ENCODE assay signal across 20 cellular contexts in the genomic region with DNA sequence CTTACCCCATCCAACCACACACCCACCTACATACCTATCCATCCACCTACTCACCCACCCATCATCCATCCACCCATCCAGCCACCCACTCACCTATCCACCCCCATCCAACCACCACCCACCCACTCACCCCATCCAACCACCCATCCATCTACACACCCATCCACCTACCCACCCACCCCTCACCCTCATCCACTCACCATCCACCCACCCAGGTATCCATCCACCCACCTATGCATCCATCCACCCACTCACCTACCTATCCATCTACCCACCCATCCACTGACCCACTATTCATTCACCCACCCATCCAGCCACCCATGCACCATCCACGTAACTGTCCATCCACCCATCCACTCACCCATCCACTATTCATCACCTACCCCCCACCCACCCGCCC.
DNase-seq lines count a peak whose midpoint lies in the region; TF ChIP-seq lines count a peak whose summit lies in the region.
"Had no signal": no experiment of that assay in that cellular context is flagged by ENCODE, and none has a peak within 500 bp of the region (broad histone marks: within the 10 kb centered on the region; RNA-seq: fewer than 3 reads in every experiment).

No MANE protein-coding gene starts in this region.

- no peaks in the 10 kb centered on the region for H4K20me1 ChIP-seq in osteoblast (ENCODE audit: insufficient read depth, low read length)

- H3K36me3 ChIP-seq in HEK293 (ENCODE audit: control insufficient read depth in 2 of 2, insufficient read depth in 1 of 2, low read length in 2 of 2): peaks cover 0 to 4% of the 10 kb centered on the region in 2 experiments; a peak in 1 of 3 replicates
- H3K36me3 ChIP-seq in osteoblast (ENCODE audit: insufficient read depth, low read length): no peaks in the 10 kb centered on the region

- no peaks in the 10 kb centered on the region for H3K27me3 Mint-ChIP-seq in activated CD4-positive, alpha-beta T cell treated with anti-CD3 and anti-CD28 coated beads, Interleukin-2, amount 10 ng/mL, durations not matched to agents 24 days and 14 days
- H3K27me3 Mint-ChIP-seq: B cell; CD4-positive, CD25-positive, alpha-beta regulatory T cell had no signal

- no peak for TF ChIP-seq CTCF in HEK293 (tag by site-specific recombination; IDR thresholded peaks at IDR 0.05)
- TF ChIP-seq CTCF in osteoblast (IDR thresholded peaks at IDR 0.05; ENCODE audit: extremely low read depth, low read depth, low read length): no peak

- H3K4me1 ChIP-seq in HEK293 (ENCODE audit: control insufficient read depth, insufficient read depth, low read length): no peaks in the 10 kb centered on the region
- no peaks in the 10 kb centered on the region for H3K4me1 ChIP-seq in osteoblast (ENCODE audit: insufficient read depth, low read length)

- H2AFZ ChIP-seq in osteoblast (ENCODE audit: low read length): no peak overlapping the region
- H2AFZ ChIP-seq: GM23248 had no signal

- H3K27ac ChIP-seq in HEK293 (ENCODE audit: extremely low read depth, low read depth, low read length) (no peak overlapping the region), osteoblast (ENCODE audit: low read depth, low read length) (no peak overlapping the region)
- H3K27ac ChIP-seq: 22Rv1, BLaER1, C4-2B, GM23248 had no signal

- no peaks in the 10 kb centered on the region for H3K27me3 ChIP-seq in osteoblast (ENCODE audit: insufficient read depth, low read length)
- H3K27me3 ChIP-seq: BLaER1 had no signal

- no peak for DNase-seq in activated CD4-positive, alpha-beta T cell treated with anti-CD3 and anti-CD28 coated beads, Interleukin-2, amount 10 ng/mL, durations not matched to agents 24 days and 14 days
- DNase-seq in activated CD4-positive, alpha-beta T cell treated with anti-CD3 and anti-CD28 coated beads, Interleukin-2, amount 50 U/mL, for 1 hour: no peak
- DNase-seq in osteoblast (ENCODE audit: insufficient read length, low spot score, missing footprints) (peak; percentile 9), HuH-7.5 (ENCODE audit: low spot score) (no peak), COR-L47 (lab: John Stamatoyannopoulos, UW) (no peak)
- DNase-seq: CD4-positive, CD25-positive, alpha-beta regulatory T cell; CD8-positive, alpha-beta T cell; DMS 273 treated with DMSO at 0.1 percent for 48 hours; DMS79; EL; GDM1; GM23248; H7; HCEC 1CT had no signal

- POLR2A ChIA-PET in HEK293 (lab: Yijun Ruan, JAX): no interaction called here

- intact Hi-C loops in activated CD4-positive, alpha-beta T cell treated with anti-CD3 and anti-CD28 coated beads, Interleukin-2, amount 10 ng/mL, durations not matched to agents 24 days and 14 days (cut with micrococcal nuclease): no loop called here

- no peaks in the 10 kb centered on the region for H3K9me3 ChIP-seq in HEK293 (ENCODE audit: control insufficient read depth, insufficient read depth, low read depth, low read length)
- H3K9me3 ChIP-seq in osteoblast (ENCODE audit: low read depth, low read length): no peaks in the 10 kb centered on the region
- H3K9me3 ChIP-seq: BLaER1 had no signal

- H3K4me2 ChIP-seq in osteoblast (ENCODE audit: insufficient read depth, low read length): no peak overlapping the region
- H3K4me2 ChIP-seq: BLaER1 had no signal

- no peaks in the 10 kb centered on the region for H3K9me3 Mint-ChIP-seq in activated CD4-positive, alpha-beta T cell treated with anti-CD3 and anti-CD28 coated beads, Interleukin-2, amount 10 ng/mL, durations not matched to agents 24 days and 14 days
- H3K9me3 Mint-ChIP-seq: CD4-positive, CD25-positive, alpha-beta regulatory T cell; CD8-positive, alpha-beta T cell had no signal

- H3K4me3 ChIP-seq in HEK293 (ENCODE audit: low read depth, low read length) (no peak overlapping the region), osteoblast (ENCODE audit: insufficient read depth, low read length) (no peak overlapping the region)
- H3K4me3 ChIP-seq: BLaER1, GM12878, GM23248 had no signal

- H3K79me2 ChIP-seq in osteoblast (ENCODE audit: insufficient read depth, low read length): no peaks in the 10 kb centered on the region

- peaks cover 3% of the 10 kb centered on the region for H3K4me1 Mint-ChIP-seq in activated CD4-positive, alpha-beta T cell treated with anti-CD3 and anti-CD28 coated beads, Interleukin-2, amount 10 ng/mL, durations not matched to agents 24 days and 14 days
- H3K4me1 Mint-ChIP-seq: B cell had no signal

- peak overlapping the region; percentile 66 for H3K27ac Mint-ChIP-seq in activated CD4-positive, alpha-beta T cell treated with anti-CD3 and anti-CD28 coated beads, Interleukin-2, amount 10 ng/mL, durations not matched to agents 24 days and 14 days
- H3K27ac Mint-ChIP-seq: B cell; CD8-positive, alpha-beta T cell had no signal

- peaks cover 10% of the 10 kb centered on the region for H3K36me3 Mint-ChIP-seq in activated CD4-positive, alpha-beta T cell treated with anti-CD3 and anti-CD28 coated beads, Interleukin-2, amount 10 ng/mL, durations not matched to agents 24 days and 14 days (ENCODE audit: low read depth)

- CTCF ChIA-PET in HEK293 (lab: Yijun Ruan, JAX): no interaction called here

- H3K4me3 Mint-ChIP-seq in activated CD4-positive, alpha-beta T cell treated with anti-CD3 and anti-CD28 coated beads, Interleukin-2, amount 10 ng/mL, durations not matched to agents 24 days and 14 days: no peak overlapping the region
- H3K4me3 Mint-ChIP-seq: B cell; CD4-positive, CD25-positive, alpha-beta regulatory T cell; CD8-positive, alpha-beta T cell had no signal

TF ChIP-seq in HEK293, 187 proteins besides CTCF, POLR2A, EP300 and RAD21:
- TF ChIP-seq KLF1 (tag by site-specific recombination; IDR thresholded peaks at IDR 0.05): peak; percentile 35
- TF ChIP-seq MZF1 (tag by site-specific recombination; IDR thresholded peaks at IDR 0.05; ENCODE audit: borderline replicate concordance): no peak
- peak; percentile 88 for TF ChIP-seq EGR2 (tag by site-specific recombination; IDR thresholded peaks at IDR 0.05; ENCODE audit: low read depth)
- TF ChIP-seq ZFHX2 (tag by site-specific recombination; conservative IDR thresholded peaks at IDR 0.05): peak; percentile 69; the same call in 1 of the 2 replicates
- TF ChIP-seq ZNF510 (tag by site-specific recombination; IDR thresholded peaks at IDR 0.05; ENCODE audit: insufficient replicate concordance): no peak
- no peak for TF ChIP-seq ZNF529 (tag by site-specific recombination; IDR thresholded peaks at IDR 0.05; ENCODE audit: insufficient replicate concordance)
- no peak for TF ChIP-seq SETDB1 (IDR thresholded peaks at IDR 0.05; ENCODE audit: insufficient read length, low read length)
